1 cellular context compared by ENCODE assay signal in the genomic region with DNA sequence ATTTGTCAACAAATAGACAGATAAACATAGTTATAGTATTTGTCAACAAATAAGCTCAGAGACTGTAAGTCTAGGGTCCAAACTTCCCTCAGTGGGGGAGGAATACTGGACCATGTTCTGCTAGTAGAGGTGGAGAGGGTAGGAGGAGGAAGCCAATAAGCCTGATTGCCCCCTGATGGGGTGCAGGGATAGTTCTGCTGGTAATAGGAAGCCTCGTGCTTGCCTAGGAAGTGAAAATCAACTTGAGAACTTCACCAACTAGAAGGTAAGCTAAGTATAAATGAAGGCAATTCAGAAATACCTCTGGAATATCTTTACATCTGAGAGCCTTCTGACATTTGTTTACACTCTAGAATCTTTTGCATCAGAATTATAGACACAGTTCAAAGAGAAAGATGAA.
TF ChIP-seq lines count a peak whose summit lies in the region.

No MANE protein-coding gene starts in this region.

TF ChIP-seq in GM23338, 12 proteins besides CTCF, POLR2A, EP300 and RAD21 (continued from another document):
- no peak for TF ChIP-seq EZH2phosphoT487 (IDR thresholded peaks at IDR 0.05; ENCODE audit: unreplicated experiment)
- no peak for TF ChIP-seq JUNB (IDR thresholded peaks at IDR 0.05; ENCODE audit: unreplicated experiment)
- TF ChIP-seq NANOG (IDR thresholded peaks at IDR 0.05; ENCODE audit: borderline replicate concordance): no peak
- TF ChIP-seq, protein P1, sequence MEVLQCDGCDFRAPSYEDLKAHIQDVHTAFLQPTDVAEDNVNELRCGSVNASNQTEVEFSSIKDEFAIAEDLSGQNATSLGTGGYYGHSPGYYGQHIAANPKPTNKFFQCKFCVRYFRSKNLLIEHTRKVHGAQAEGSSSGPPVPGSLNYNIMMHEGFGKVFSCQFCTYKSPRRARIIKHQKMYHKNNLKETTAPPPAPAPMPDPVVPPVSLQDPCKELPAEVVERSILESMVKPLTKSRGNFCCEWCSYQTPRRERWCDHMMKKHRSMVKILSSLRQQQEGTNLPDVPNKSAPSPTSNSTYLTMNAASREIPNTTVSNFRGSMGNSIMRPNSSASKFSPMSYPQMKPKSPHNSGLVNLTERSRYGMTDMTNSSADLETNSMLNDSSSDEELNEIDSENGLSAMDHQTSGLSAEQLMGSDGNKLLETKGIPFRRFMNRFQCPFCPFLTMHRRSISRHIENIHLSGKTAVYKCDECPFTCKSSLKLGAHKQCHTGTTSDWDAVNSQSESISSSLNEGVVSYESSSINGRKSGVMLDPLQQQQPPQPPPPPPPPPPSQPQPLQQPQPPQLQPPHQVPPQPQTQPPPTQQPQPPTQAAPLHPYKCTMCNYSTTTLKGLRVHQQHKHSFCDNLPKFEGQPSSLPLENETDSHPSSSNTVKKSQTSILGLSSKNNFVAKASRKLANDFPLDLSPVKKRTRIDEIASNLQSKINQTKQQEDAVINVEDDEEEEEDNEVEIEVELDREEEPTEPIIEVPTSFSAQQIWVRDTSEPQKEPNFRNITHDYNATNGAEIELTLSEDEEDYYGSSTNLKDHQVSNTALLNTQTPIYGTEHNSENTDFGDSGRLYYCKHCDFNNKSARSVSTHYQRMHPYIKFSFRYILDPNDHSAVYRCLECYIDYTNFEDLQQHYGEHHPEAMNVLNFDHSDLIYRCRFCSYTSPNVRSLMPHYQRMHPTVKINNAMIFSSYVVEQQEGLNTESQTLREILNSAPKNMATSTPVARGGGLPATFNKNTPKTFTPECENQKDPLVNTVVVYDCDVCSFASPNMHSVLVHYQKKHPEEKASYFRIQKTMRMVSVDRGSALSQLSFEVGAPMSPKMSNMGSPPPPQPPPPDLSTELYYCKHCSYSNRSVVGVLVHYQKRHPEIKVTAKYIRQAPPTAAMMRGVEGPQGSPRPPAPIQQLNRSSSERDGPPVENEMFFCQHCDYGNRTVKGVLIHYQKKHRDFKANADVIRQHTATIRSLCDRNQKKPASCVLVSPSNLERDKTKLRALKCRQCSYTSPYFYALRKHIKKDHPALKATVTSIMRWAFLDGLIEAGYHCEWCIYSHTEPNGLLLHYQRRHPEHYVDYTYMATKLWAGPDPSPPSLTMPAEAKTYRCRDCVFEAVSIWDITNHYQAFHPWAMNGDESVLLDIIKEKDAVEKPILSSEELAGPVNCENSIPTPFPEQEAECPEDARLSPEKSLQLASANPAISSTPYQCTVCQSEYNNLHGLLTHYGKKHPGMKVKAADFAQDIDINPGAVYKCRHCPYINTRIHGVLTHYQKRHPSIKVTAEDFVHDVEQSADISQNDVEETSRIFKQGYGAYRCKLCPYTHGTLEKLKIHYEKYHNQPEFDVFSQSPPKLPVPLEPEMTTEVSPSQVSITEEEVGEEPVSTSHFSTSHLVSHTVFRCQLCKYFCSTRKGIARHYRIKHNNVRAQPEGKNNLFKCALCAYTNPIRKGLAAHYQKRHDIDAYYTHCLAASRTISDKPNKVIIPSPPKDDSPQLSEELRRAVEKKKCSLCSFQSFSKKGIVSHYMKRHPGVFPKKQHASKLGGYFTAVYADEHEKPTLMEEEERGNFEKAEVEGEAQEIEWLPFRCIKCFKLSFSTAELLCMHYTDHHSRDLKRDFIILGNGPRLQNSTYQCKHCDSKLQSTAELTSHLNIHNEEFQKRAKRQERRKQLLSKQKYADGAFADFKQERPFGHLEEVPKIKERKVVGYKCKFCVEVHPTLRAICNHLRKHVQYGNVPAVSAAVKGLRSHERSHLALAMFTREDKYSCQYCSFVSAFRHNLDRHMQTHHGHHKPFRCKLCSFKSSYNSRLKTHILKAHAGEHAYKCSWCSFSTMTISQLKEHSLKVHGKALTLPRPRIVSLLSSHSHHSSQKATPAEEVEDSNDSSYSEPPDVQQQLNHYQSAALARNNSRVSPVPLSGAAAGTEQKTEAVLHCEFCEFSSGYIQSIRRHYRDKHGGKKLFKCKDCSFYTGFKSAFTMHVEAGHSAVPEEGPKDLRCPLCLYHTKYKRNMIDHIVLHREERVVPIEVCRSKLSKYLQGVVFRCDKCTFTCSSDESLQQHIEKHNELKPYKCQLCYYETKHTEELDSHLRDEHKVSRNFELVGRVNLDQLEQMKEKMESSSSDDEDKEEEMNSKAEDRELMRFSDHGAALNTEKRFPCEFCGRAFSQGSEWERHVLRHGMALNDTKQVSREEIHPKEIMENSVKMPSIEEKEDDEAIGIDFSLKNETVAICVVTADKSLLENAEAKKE (CRISPR knock-in tag; IDR thresholded peaks at IDR 0.05): no peak
